In genomic region chr20:235891-236290, GRCh38 we compare ENCODE assay signal across 13 cellular contexts. TPM values are rescaled to one million over a fixed set of nuclear protein-coding genes. Genes with fewer than 3 reads are reported as not detected.
A peak's percentile ranks its signal among the peaks of the same experiment; 100 is the strongest.
DNase-seq lines count a peak whose midpoint lies in the region; ATAC-seq and TF ChIP-seq lines count a peak whose summit lies in the region.
"Had no signal": no experiment of that assay in that cellular context is flagged by ENCODE, and none has a peak within 500 bp of the region (broad histone marks: within the 10 kb centered on the region; RNA-seq: fewer than 3 reads in every experiment).

No MANE protein-coding gene starts in this region.

- H3K4me1 Mint-ChIP-seq in endothelial cell (ENCODE audit: unreplicated experiment), result no peaks in the 10 kb centered on the region

- no peak overlapping the region for H3K9ac ChIP-seq in liver (ENCODE audit: low read depth in 1 of 2, low read length in 2 of 2)

- H3K4me3 Mint-ChIP-seq in endothelial cell (ENCODE audit: unreplicated experiment), result no peak overlapping the region
- H3K4me3 Mint-ChIP-seq: dendritic cell treated with granulocyte-macrophage colony-stimulating factor and Interleukin-4, amounts not matched to agents 40 ng/mL and 50 ng/mL, for 4 days had no signal

- no peak overlapping the region for H3K4me3 ChIP-seq in LNCaP clone FGC (ENCODE audit: low read depth, low read length)
- H3K4me3 ChIP-seq in liver (ENCODE audit: low read depth in 1 of 3, low read length in 3 of 3), result no peak overlapping the region

- no peak overlapping the region for H3K27ac Mint-ChIP-seq in endothelial cell (ENCODE audit: unreplicated experiment)
- H3K27ac Mint-ChIP-seq: progenitor cell of endocrine pancreas had no signal

- DNase-seq in DMS53 (lab: John Stamatoyannopoulos, UW), result peak; percentile 31
- DNase-seq in LNCaP clone FGC (ENCODE audit: low read depth), result peak; percentile 61
- DNase-seq in cerebellar cortex (ENCODE audit: low spot score), result peak; percentile 19
- no peak for DNase-seq in HuH-7 (ENCODE audit: low spot score)
- no peak for DNase-seq in RPMI8226
- no peak for DNase-seq in endothelial cell (ENCODE audit: low spot score)
- DNase-seq: activated CD8-positive, alpha-beta memory T cell treated with anti-CD3 and anti-CD28 coated beads, Interleukin-2, amount 50 U/mL, for 48 hours; MM.1S; SHP77 treated with DMSO at 0.1 percent for 48 hours had no signal

- WGBS in liver, result 74% methylated on average over 1 of the region's 1 CpG

- H3K36me3 Mint-ChIP-seq in endothelial cell (ENCODE audit: low read depth, unreplicated experiment), result no peaks in the 10 kb centered on the region

- ATAC-seq in activated CD4-positive, CD25-positive, alpha-beta regulatory T cell treated with anti-CD3 and anti-CD28 coated beads, Interleukin-2, amount 50 U/mL, for 24 hours, result no peak

- no peaks in the 10 kb centered on the region for H3K9me3 Mint-ChIP-seq in endothelial cell (ENCODE audit: unreplicated experiment)
- H3K9me3 Mint-ChIP-seq: dendritic cell treated with granulocyte-macrophage colony-stimulating factor and Interleukin-4, amounts not matched to agents 40 ng/mL and 50 ng/mL, for 4 days had no signal

- TF ChIP-seq RAD21 in liver (IDR thresholded peaks at IDR 0.05), result peak; percentile 64 to 76

- peak; percentile 89 for TF ChIP-seq CTCF in LNCaP clone FGC (IDR thresholded peaks at IDR 0.05; ENCODE audit: control insufficient read depth, extremely low read depth, insufficient read depth)
- TF ChIP-seq CTCF in liver (IDR thresholded peaks at IDR 0.05; ENCODE audit: low read depth, low read length, missing input control), result peak; percentile 29
- no peak for TF ChIP-seq CTCF in endothelial cell (IDR thresholded peaks at IDR 0.05; ENCODE audit: unreplicated experiment)

- H3K27me3 ChIP-seq in liver (ENCODE audit: control insufficient read depth in 4 of 4, insufficient read depth in 4 of 4, low read length in 3 of 4), result no peaks in the 10 kb centered on the region

- H3K36me3 ChIP-seq in liver (ENCODE audit: control insufficient read depth in 4 of 4, insufficient read depth in 3 of 4, low read depth in 1 of 4, low read length in 3 of 4), result no peaks in the 10 kb centered on the region

- peaks cover 0 to 4% (median 0%) of the 10 kb centered on the region in 4 donors for H3K4me1 ChIP-seq in liver (ENCODE audit: control insufficient read depth in 4 of 4, insufficient read depth in 4 of 4, low read length in 3 of 4)

- peaks cover 2% of the 10 kb centered on the region for H3K27me3 Mint-ChIP-seq in endothelial cell (ENCODE audit: unreplicated experiment)
- H3K27me3 Mint-ChIP-seq: dendritic cell treated with granulocyte-macrophage colony-stimulating factor and Interleukin-4, amounts not matched to agents 40 ng/mL and 50 ng/mL, for 4 days had no signal

- H3K9me3 ChIP-seq in liver (ENCODE audit: control insufficient read depth in 4 of 4, low read length in 3 of 4), result no peaks in the 10 kb centered on the region

- H3K27ac ChIP-seq in liver (ENCODE audit: low read depth in 1 of 2, low read length in 2 of 2), result no peak overlapping the region

TF ChIP-seq in liver, 16 proteins besides CTCF, POLR2A, EP300 and RAD21:
- TF ChIP-seq JUND (IDR thresholded peaks at IDR 0.05), result no peak
- TF ChIP-seq, protein P1, sequence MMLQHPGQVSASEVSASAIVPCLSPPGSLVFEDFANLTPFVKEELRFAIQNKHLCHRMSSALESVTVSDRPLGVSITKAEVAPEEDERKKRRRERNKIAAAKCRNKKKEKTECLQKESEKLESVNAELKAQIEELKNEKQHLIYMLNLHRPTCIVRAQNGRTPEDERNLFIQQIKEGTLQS (IDR thresholded peaks at IDR 0.05), result no peak
- TF ChIP-seq YY1 (IDR thresholded peaks at IDR 0.05), result no peak
- TF ChIP-seq EGR1 (IDR thresholded peaks at IDR 0.05; ENCODE audit: low read depth in 2 of 2), result no peak
- TF ChIP-seq TAF1 (conservative IDR thresholded peaks at IDR 0.05), result no peak
- TF ChIP-seq SP1 (IDR thresholded peaks at IDR 0.05), result no peak
- TF ChIP-seq, protein P2, sequence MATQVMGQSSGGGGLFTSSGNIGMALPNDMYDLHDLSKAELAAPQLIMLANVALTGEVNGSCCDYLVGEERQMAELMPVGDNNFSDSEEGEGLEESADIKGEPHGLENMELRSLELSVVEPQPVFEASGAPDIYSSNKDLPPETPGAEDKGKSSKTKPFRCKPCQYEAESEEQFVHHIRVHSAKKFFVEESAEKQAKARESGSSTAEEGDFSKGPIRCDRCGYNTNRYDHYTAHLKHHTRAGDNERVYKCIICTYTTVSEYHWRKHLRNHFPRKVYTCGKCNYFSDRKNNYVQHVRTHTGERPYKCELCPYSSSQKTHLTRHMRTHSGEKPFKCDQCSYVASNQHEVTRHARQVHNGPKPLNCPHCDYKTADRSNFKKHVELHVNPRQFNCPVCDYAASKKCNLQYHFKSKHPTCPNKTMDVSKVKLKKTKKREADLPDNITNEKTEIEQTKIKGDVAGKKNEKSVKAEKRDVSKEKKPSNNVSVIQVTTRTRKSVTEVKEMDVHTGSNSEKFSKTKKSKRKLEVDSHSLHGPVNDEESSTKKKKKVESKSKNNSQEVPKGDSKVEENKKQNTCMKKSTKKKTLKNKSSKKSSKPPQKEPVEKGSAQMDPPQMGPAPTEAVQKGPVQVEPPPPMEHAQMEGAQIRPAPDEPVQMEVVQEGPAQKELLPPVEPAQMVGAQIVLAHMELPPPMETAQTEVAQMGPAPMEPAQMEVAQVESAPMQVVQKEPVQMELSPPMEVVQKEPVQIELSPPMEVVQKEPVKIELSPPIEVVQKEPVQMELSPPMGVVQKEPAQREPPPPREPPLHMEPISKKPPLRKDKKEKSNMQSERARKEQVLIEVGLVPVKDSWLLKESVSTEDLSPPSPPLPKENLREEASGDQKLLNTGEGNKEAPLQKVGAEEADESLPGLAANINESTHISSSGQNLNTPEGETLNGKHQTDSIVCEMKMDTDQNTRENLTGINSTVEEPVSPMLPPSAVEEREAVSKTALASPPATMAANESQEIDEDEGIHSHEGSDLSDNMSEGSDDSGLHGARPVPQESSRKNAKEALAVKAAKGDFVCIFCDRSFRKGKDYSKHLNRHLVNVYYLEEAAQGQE (IDR thresholded peaks at IDR 0.05), result no peak
- TF ChIP-seq, protein P3, sequence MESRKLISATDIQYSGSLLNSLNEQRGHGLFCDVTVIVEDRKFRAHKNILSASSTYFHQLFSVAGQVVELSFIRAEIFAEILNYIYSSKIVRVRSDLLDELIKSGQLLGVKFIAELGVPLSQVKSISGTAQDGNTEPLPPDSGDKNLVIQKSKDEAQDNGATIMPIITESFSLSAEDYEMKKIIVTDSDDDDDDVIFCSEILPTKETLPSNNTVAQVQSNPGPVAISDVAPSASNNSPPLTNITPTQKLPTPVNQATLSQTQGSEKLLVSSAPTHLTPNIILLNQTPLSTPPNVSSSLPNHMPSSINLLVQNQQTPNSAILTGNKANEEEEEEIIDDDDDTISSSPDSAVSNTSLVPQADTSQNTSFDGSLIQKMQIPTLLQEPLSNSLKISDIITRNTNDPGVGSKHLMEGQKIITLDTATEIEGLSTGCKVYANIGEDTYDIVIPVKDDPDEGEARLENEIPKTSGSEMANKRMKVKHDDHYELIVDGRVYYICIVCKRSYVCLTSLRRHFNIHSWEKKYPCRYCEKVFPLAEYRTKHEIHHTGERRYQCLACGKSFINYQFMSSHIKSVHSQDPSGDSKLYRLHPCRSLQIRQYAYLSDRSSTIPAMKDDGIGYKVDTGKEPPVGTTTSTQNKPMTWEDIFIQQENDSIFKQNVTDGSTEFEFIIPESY (IDR thresholded peaks at IDR 0.05), result no peak
- no peak for TF ChIP-seq NR2F2 (IDR thresholded peaks at IDR 0.05)
- TF ChIP-seq RXRA (IDR thresholded peaks at IDR 0.05), result no peak
- no peak for TF ChIP-seq HNF4A (conservative IDR thresholded peaks at IDR 0.05)
- TF ChIP-seq MAX (IDR thresholded peaks at IDR 0.05), result no peak
- no peak for TF ChIP-seq HNF4G (IDR thresholded peaks at IDR 0.05)
- TF ChIP-seq FOXA2 (IDR thresholded peaks at IDR 0.05), result no peak
- no peak for TF ChIP-seq GABPA (IDR thresholded peaks at IDR 0.05 in 1 of 2, conservative IDR thresholded peaks at IDR 0.05 in 1 of 2)
- no peak for TF ChIP-seq FOXA1 (IDR thresholded peaks at IDR 0.05)

RNA-seq across cellular contexts. Expression of gene DEFB129, which starts 8.8 kb away (rescaled TPM):
- total RNA-seq in liver (not detected), endothelial cell (ENCODE audit: unreplicated experiment) (not detected)
- not detected for polyA plus RNA-seq in liver
- total RNA-seq: progenitor cell of endocrine pancreas had no signal

RNA-seq across cellular contexts. Expression of gene DEFB132, which starts 21.6 kb away (rescaled TPM):
- under 1 TPM in 1 of 2 donors, not detected in 1; 0.08 TPM for total RNA-seq in liver
- under 1 TPM in 1 of 2 donors, not detected in 1; 0.08 TPM for polyA plus RNA-seq in liver
- not detected for total RNA-seq in endothelial cell (ENCODE audit: unreplicated experiment)
- total RNA-seq: progenitor cell of endocrine pancreas had no signal

RNA-seq across cellular contexts. Expression of gene DEFB128, which starts 46.4 kb away (rescaled TPM):
- not detected for total RNA-seq in liver
- not detected for polyA plus RNA-seq in liver
- total RNA-seq in endothelial cell (ENCODE audit: unreplicated experiment), result not detected
- total RNA-seq: progenitor cell of endocrine pancreas had no signal

RNA-seq across cellular contexts. Expression of gene C20orf96, which starts 54.7 kb away (rescaled TPM):
- 1 to 10 TPM; 1.2 to 2.2 TPM for total RNA-seq in liver
- 1 to 10 TPM in 1 of 2 donors, under 1 TPM in 1; 0.70 to 2.6 TPM for polyA plus RNA-seq in liver
- total RNA-seq in endothelial cell (ENCODE audit: unreplicated experiment), result 27.5 TPM

Comparison
In these comparisons a context has a peak if more than half of its experiments do, and no peak if none do; other contexts are left out.
1. DNase-seq: peak in DMS53 (single experiment), LNCaP clone FGC (single experiment) and cerebellar cortex (single experiment); none in HuH-7 (single experiment), RPMI8226 (single experiment) and endothelial cell (single experiment).